1 cellular context compared by ENCODE assay signal in genomic region chr20:33732166-33732970, GRCh38.
TF ChIP-seq lines count a peak whose summit lies in the region.

No MANE protein-coding gene starts in this region.

TF ChIP-seq in HepG2, 621 proteins besides CTCF, POLR2A, EP300 and RAD21 (continued from another document and continues in another):
- peak; percentile 97 for TF ChIP-seq PATZ1 (CRISPR knock-in tag; IDR thresholded peaks at IDR 0.05)
- peak; percentile 98; the same call in 1 of the 2 replicates for TF ChIP-seq ZNF510 (CRISPR knock-in tag; IDR thresholded peaks at IDR 0.05; ENCODE audit: low read depth)
- no peak; the same call in 1 of the 2 replicates for TF ChIP-seq FOXP4 (CRISPR knock-in tag; IDR thresholded peaks at IDR 0.05)
- peak; percentile 67; the same call in 1 of the 2 replicates for TF ChIP-seq ELF3 (CRISPR knock-in tag; IDR thresholded peaks at IDR 0.05)
- 0 out of 2 replicates have a peak, but pooled peaks have one; percentile 82 for TF ChIP-seq CC2D1A (CRISPR knock-in tag; IDR thresholded peaks at IDR 0.05)
- TF ChIP-seq ARNTL (CRISPR knock-in tag; IDR thresholded peaks at IDR 0.05), result 0 out of 2 replicates have a peak, but pooled peaks have one; percentile 67
- TF ChIP-seq SAFB2 (CRISPR knock-in tag; IDR thresholded peaks at IDR 0.05; ENCODE audit: borderline replicate concordance, low read depth), result peak; percentile 60; the same call in 1 of the 2 replicates
- TF ChIP-seq ZNF580 (CRISPR knock-in tag; IDR thresholded peaks at IDR 0.05; ENCODE audit: borderline replicate concordance, low read depth), result peak; percentile 12; the same call in 1 of the 2 replicates
- no peak for TF ChIP-seq SMAD3 (CRISPR knock-in tag; IDR thresholded peaks at IDR 0.05)
- peak; percentile 31; the same call in 1 of the 2 replicates for TF ChIP-seq GATAD2A (CRISPR knock-in tag; IDR thresholded peaks at IDR 0.05)
- TF ChIP-seq POLR2AphosphoS5 (IDR thresholded peaks at IDR 0.05; ENCODE audit: low read depth, low read length), result peak; percentile 70
- TF ChIP-seq ZBTB3 (CRISPR knock-in tag; IDR thresholded peaks at IDR 0.05; ENCODE audit: borderline replicate concordance, low read depth), result no peak
- TF ChIP-seq PPARG (CRISPR knock-in tag; conservative IDR thresholded peaks at IDR 0.05), result peak; percentile 9; the same call in 1 of the 2 replicates
- peak; percentile 62; the same call in 1 of the 2 replicates for TF ChIP-seq ZNF292 (CRISPR knock-in tag; IDR thresholded peaks at IDR 0.05; ENCODE audit: borderline replicate concordance, low read depth)
- 0 out of 2 replicates have a peak, but pooled peaks have one; percentile 46 for TF ChIP-seq GZF1 (CRISPR knock-in tag; IDR thresholded peaks at IDR 0.05)
- peak; percentile 90 for TF ChIP-seq RBM39 (IDR thresholded peaks at IDR 0.05; ENCODE audit: low read depth, low read length, poor library complexity, severe bottlenecking)
- TF ChIP-seq KDM3A (CRISPR knock-in tag; IDR thresholded peaks at IDR 0.05; ENCODE audit: low read depth), result no peak; the same call in none of the 2 replicates
- TF ChIP-seq CEBPB (IDR thresholded peaks at IDR 0.05; ENCODE audit: borderline replicate concordance, low read depth, low read length), result no peak
- peak; percentile 81; the same call in 1 of the 2 replicates for TF ChIP-seq KLF11 (CRISPR knock-in tag; IDR thresholded peaks at IDR 0.05)
- TF ChIP-seq GLI4 (CRISPR knock-in tag; IDR thresholded peaks at IDR 0.05; ENCODE audit: borderline replicate concordance), result peak; percentile 69
- TF ChIP-seq ETV5 (CRISPR knock-in tag; IDR thresholded peaks at IDR 0.05; ENCODE audit: borderline replicate concordance), result peak; percentile 55; the same call in 1 of the 2 replicates
- TF ChIP-seq ZNF451 (CRISPR knock-in tag; IDR thresholded peaks at IDR 0.05), result peak; percentile 96
- TF ChIP-seq ZSCAN31 (CRISPR knock-in tag; IDR thresholded peaks at IDR 0.05; ENCODE audit: low read depth), result peak; percentile 93
- TF ChIP-seq ZSCAN20 (CRISPR knock-in tag; IDR thresholded peaks at IDR 0.05; ENCODE audit: borderline replicate concordance), result no peak
- peak; percentile 87; the same call in 1 of the 2 replicates for TF ChIP-seq ZBTB39 (CRISPR knock-in tag; IDR thresholded peaks at IDR 0.05)
- peak; percentile 8; the same call in 1 of the 2 replicates for TF ChIP-seq ZNF614 (CRISPR knock-in tag; IDR thresholded peaks at IDR 0.05; ENCODE audit: borderline replicate concordance)
- 0 out of 2 replicates have a peak, but pooled peaks have one; percentile 39 for TF ChIP-seq ZBTB4 (CRISPR knock-in tag; IDR thresholded peaks at IDR 0.05; ENCODE audit: borderline replicate concordance)
- no peak for TF ChIP-seq DMTF1 (CRISPR knock-in tag; IDR thresholded peaks at IDR 0.05)
- TF ChIP-seq SOX5 (CRISPR knock-in tag; IDR thresholded peaks at IDR 0.05; ENCODE audit: borderline replicate concordance), result no peak; the same call in 1 of the 2 replicates
- TF ChIP-seq WIZ (CRISPR knock-in tag; IDR thresholded peaks at IDR 0.05), result peak; percentile 42; the same call in 1 of the 2 replicates
- TF ChIP-seq RARG (CRISPR knock-in tag; IDR thresholded peaks at IDR 0.05; ENCODE audit: low read depth), result no peak
- TF ChIP-seq CAMTA2 (CRISPR knock-in tag; IDR thresholded peaks at IDR 0.05; ENCODE audit: borderline replicate concordance), result 0 out of 2 replicates have a peak, but pooled peaks have one; percentile 48
- peak; percentile 78; the same call in 1 of the 2 replicates for TF ChIP-seq MYC (CRISPR knock-in tag; IDR thresholded peaks at IDR 0.05; ENCODE audit: borderline replicate concordance)
- TF ChIP-seq ZNF501 (CRISPR knock-in tag; IDR thresholded peaks at IDR 0.05), result peak; percentile 35
- TF ChIP-seq RAD51 (IDR thresholded peaks at IDR 0.05; ENCODE audit: borderline replicate concordance), result no peak
- no peak for TF ChIP-seq ZFAT (CRISPR knock-in tag; conservative IDR thresholded peaks at IDR 0.05)
- TF ChIP-seq ZNF274 (CRISPR knock-in tag; IDR thresholded peaks at IDR 0.05), result peak; percentile 97
- TF ChIP-seq ARHGAP35 (CRISPR knock-in tag; IDR thresholded peaks at IDR 0.05; ENCODE audit: borderline replicate concordance), result peak; percentile 39; the same call in 1 of the 2 replicates
- no peak for TF ChIP-seq NKX3-1 (CRISPR knock-in tag; IDR thresholded peaks at IDR 0.05)
- TF ChIP-seq ZNF431 (CRISPR knock-in tag; IDR thresholded peaks at IDR 0.05; ENCODE audit: borderline replicate concordance, low read depth), result no peak; the same call in 1 of the 2 replicates
- TF ChIP-seq ZNF589 (CRISPR knock-in tag; conservative IDR thresholded peaks at IDR 0.05), result peak; percentile 97
- TF ChIP-seq HIC2 (CRISPR knock-in tag; IDR thresholded peaks at IDR 0.05; ENCODE audit: low read depth), result peak; percentile 60
- TF ChIP-seq PHF21A (CRISPR knock-in tag; IDR thresholded peaks at IDR 0.05), result peak; percentile 75; the same call in 1 of the 2 replicates
- TF ChIP-seq SNAPC5 (CRISPR knock-in tag; IDR thresholded peaks at IDR 0.05; ENCODE audit: borderline replicate concordance), result no peak
- peak; percentile 74 for TF ChIP-seq ZNF547 (CRISPR knock-in tag; IDR thresholded peaks at IDR 0.05)
- TF ChIP-seq BHLHE40 (IDR thresholded peaks at IDR 0.05; ENCODE audit: low read length), result 0 out of 2 replicates have a peak, but pooled peaks have one; percentile 16
- 0 out of 2 replicates have a peak, but pooled peaks have one; percentile 2 for TF ChIP-seq NFYC (CRISPR knock-in tag; IDR thresholded peaks at IDR 0.05)
- TF ChIP-seq SAP130 (CRISPR knock-in tag; IDR thresholded peaks at IDR 0.05; ENCODE audit: low read depth), result peak; percentile 75
- TF ChIP-seq CBX2 (IDR thresholded peaks at IDR 0.05; ENCODE audit: low read depth, low read length), result no peak
- TF ChIP-seq CBX2 (CRISPR knock-in tag; IDR thresholded peaks at IDR 0.05; ENCODE audit: low read depth), result peak; percentile 39; the same call in 1 of the 2 replicates
- peak; percentile 21; the same call in 1 of the 2 replicates for TF ChIP-seq JDP2 (CRISPR knock-in tag; IDR thresholded peaks at IDR 0.05; ENCODE audit: borderline replicate concordance)
- TF ChIP-seq FOXO4 (CRISPR knock-in tag; conservative IDR thresholded peaks at IDR 0.05), result no peak
- peak; percentile 79; the same call in 1 of the 2 replicates for TF ChIP-seq ZNF225 (CRISPR knock-in tag; IDR thresholded peaks at IDR 0.05)
